20 cellular contexts compared by ENCODE assay signal in the genomic region with DNA sequence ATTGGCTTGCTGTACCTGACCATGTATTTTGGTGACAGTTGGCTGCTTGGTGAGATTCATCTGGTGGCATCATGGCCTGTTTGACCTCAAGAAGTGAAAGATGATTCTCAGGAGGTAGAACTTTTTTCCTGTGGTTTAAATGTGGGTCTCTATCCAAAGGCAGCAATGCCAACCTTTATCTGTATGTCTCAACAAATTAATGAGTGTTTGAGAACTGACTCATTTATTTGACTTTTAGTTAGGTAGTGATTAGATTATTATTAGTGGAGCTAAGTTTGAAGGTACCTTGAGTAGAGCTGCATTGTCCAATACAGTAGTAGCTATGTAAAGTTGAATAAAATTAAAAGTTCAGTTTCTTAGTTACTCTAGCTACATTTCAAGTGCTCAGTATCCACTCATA. TPM values are rescaled to one million over a fixed set of nuclear protein-coding genes. Genes with fewer than 3 reads are reported as not detected.
DNase-seq lines count a peak whose midpoint lies in the region; ATAC-seq and TF ChIP-seq lines count a peak whose summit lies in the region.
"Had no signal": no experiment of that assay in that cellular context is flagged by ENCODE, and none has a peak within 500 bp of the region (broad histone marks: within the 10 kb centered on the region; RNA-seq: fewer than 3 reads in every experiment).

No MANE protein-coding gene starts in this region.

- no peak overlapping the region for H4K8ac ChIP-seq in trophoblast cell (ENCODE audit: low read depth, low read length)

- H3K9me3 Mint-ChIP-seq in natural killer cell: no peaks in the 10 kb centered on the region
- peaks cover 8% of the 10 kb centered on the region for H3K9me3 Mint-ChIP-seq in natural killer cell treated with Interleukin-12 subunit alpha and Interleukin-12 subunit beta and Interleukin-15 and Interleukin-18, amount 100 ng/mL, for 72 hours
- no peaks in the 10 kb centered on the region for H3K9me3 Mint-ChIP-seq in immature natural killer cell
- H3K9me3 Mint-ChIP-seq: CD4-positive, alpha-beta T cell; HFFc6; IgD-negative memory B cell had no signal

- peaks cover 10% of the 10 kb centered on the region for H3K79me2 ChIP-seq in trophoblast cell (ENCODE audit: control insufficient read depth, insufficient read depth, low read length, poor library complexity)

- no peaks in the 10 kb centered on the region for H3K79me1 ChIP-seq in trophoblast cell (ENCODE audit: low read length)

- H3K36me3 ChIP-seq in trophoblast cell (ENCODE audit: control insufficient read depth in 1 of 2, insufficient read depth in 2 of 2, low read length in 2 of 2) (peaks cover 0 to 5% of the 10 kb centered on the region in 2 experiments), WERI-Rb-1 (no peaks in the 10 kb centered on the region)

- no peak overlapping the region for H4K91ac ChIP-seq in trophoblast cell (ENCODE audit: low read depth, low read length)

- no peak overlapping the region for H2AFZ ChIP-seq in trophoblast cell (ENCODE audit: insufficient read depth, low read length, poor library complexity)

- H2BK12ac ChIP-seq in trophoblast cell (ENCODE audit: low read length): no peak overlapping the region

- H3K4me3 Mint-ChIP-seq in natural killer cell (peak overlapping the region; percentile 28), immature natural killer cell (peak overlapping the region in 4 of 5 donors; percentile 19 to 61 (median 24))
- H3K4me3 Mint-ChIP-seq in natural killer cell treated with Interleukin-12 subunit alpha and Interleukin-12 subunit beta and Interleukin-15 and Interleukin-18, amount 100 ng/mL, for 72 hours: no peak overlapping the region
- H3K4me3 Mint-ChIP-seq: CD4-positive, alpha-beta T cell; HFFc6 had no signal

- H3K4me2 ChIP-seq in trophoblast cell (ENCODE audit: low read length): no peak overlapping the region
- H3K4me2 ChIP-seq: A549 had no signal

- no peak overlapping the region for H2BK5ac ChIP-seq in trophoblast cell (ENCODE audit: low read depth, low read length, poor library complexity)

- peaks cover 68 to 69% of the 10 kb centered on the region in 2 donors for H3K4me1 Mint-ChIP-seq in natural killer cell
- peaks cover 55 to 57% of the 10 kb centered on the region in 2 donors for H3K4me1 Mint-ChIP-seq in natural killer cell treated with Interleukin-12 subunit alpha and Interleukin-12 subunit beta and Interleukin-15 and Interleukin-18, amount 100 ng/mL, for 72 hours (ENCODE audit: low read depth in 2 of 2)
- peaks cover 52 to 82% of the 10 kb centered on the region in 2 donors for H3K4me1 Mint-ChIP-seq in immature natural killer cell

- H3K4me1 ChIP-seq in trophoblast cell (ENCODE audit: control insufficient read depth in 1 of 2, insufficient read depth in 2 of 2, low read length in 2 of 2): peaks cover 6 to 9% of the 10 kb centered on the region in 2 experiments

- no peak for ATAC-seq in natural killer cell
- no peak for ATAC-seq in natural killer cell treated with Interleukin-12 subunit alpha and Interleukin-12 subunit beta and Interleukin-15 and Interleukin-18, amount 100 ng/mL, for 72 hours
- ATAC-seq: A549, HCT116, HepG2 had no signal

- H3K14ac ChIP-seq in trophoblast cell (ENCODE audit: low read length): no peak overlapping the region

- no peak overlapping the region for H3K18ac ChIP-seq in trophoblast cell (ENCODE audit: low read length)

- H3K27ac ChIP-seq in trophoblast cell (ENCODE audit: low read depth, low read length): no peak overlapping the region
- H3K27ac ChIP-seq in WERI-Rb-1: no peak overlapping the region
- H3K27ac ChIP-seq: 22Rv1, A549, C4-2B had no signal

- H3K36me3 Mint-ChIP-seq in natural killer cell (no peaks in the 10 kb centered on the region), immature natural killer cell (no peaks in the 10 kb centered on the region)
- peaks cover 10% of the 10 kb centered on the region for H3K36me3 Mint-ChIP-seq in natural killer cell treated with Interleukin-12 subunit alpha and Interleukin-12 subunit beta and Interleukin-15 and Interleukin-18, amount 100 ng/mL, for 72 hours

- no peak overlapping the region for H3K9ac ChIP-seq in trophoblast cell (ENCODE audit: low read length)

- H3K9me3 ChIP-seq in trophoblast cell (ENCODE audit: insufficient read depth, low read depth, low read length) (no peaks in the 10 kb centered on the region), WERI-Rb-1 (ENCODE audit: severe bottlenecking) (no peaks in the 10 kb centered on the region)
- H3K9me3 ChIP-seq: A549 had no signal

- peak overlapping the region; percentile 4 to 46 for H3K27ac Mint-ChIP-seq in natural killer cell
- peak overlapping the region in 1 of 2 donors; percentile 19 for H3K27ac Mint-ChIP-seq in natural killer cell treated with Interleukin-12 subunit alpha and Interleukin-12 subunit beta and Interleukin-15 and Interleukin-18, amount 100 ng/mL, for 72 hours
- H3K27ac Mint-ChIP-seq in immature natural killer cell: peak overlapping the region in 2 of 6 donors; percentile 52 to 71
- H3K27ac Mint-ChIP-seq: IgD-negative memory B cell had no signal

- no peak overlapping the region for H3K23ac ChIP-seq in trophoblast cell (ENCODE audit: low read length)

- no peak overlapping the region for H2AK5ac ChIP-seq in trophoblast cell (ENCODE audit: low read length)

- H2BK120ac ChIP-seq in trophoblast cell (ENCODE audit: insufficient read depth, low read length, poor library complexity): no peak overlapping the region

- H4K12ac ChIP-seq in trophoblast cell (ENCODE audit: low read depth, low read length): no peak overlapping the region

- intact Hi-C loops in natural killer cell (cut with micrococcal nuclease): no loop called here

- no peaks in the 10 kb centered on the region for H3K27me3 ChIP-seq in trophoblast cell (ENCODE audit: insufficient read depth, low read length)
- no peaks in the 10 kb centered on the region for H3K27me3 ChIP-seq in WERI-Rb-1 (ENCODE audit: insufficient read depth, low read depth, severe bottlenecking)

- no peak for DNase-seq in natural killer cell
- no peak for DNase-seq in natural killer cell treated with Interleukin-12 subunit alpha and Interleukin-12 subunit beta and Interleukin-15 and Interleukin-18, amount 100 ng/mL, for 72 hours (ENCODE audit: low spot score)
- DNase-seq in immature natural killer cell: no peak
- DNase-seq in trophoblast cell: no peak
- no peak for DNase-seq in NCI-H2029 (lab: John Stamatoyannopoulos, UW)
- no peak for DNase-seq in HK-2 (ENCODE audit: unreplicated experiment)
- no peak for DNase-seq in WERI-Rb-1
- DNase-seq: AML-193; CD4-positive, alpha-beta T cell; DMS79 treated with DMSO at 0.1 percent for 48 hours; GF-D8; GOT3; H7; HFFc6 had no signal

- H3K27me3 Mint-ChIP-seq in natural killer cell (ENCODE audit: low read depth in 2 of 2): no peaks in the 10 kb centered on the region
- no peaks in the 10 kb centered on the region for H3K27me3 Mint-ChIP-seq in natural killer cell treated with Interleukin-12 subunit alpha and Interleukin-12 subunit beta and Interleukin-15 and Interleukin-18, amount 100 ng/mL, for 72 hours
- peaks cover 4 to 10% (median 7%) of the 10 kb centered on the region in 3 donors for H3K27me3 Mint-ChIP-seq in immature natural killer cell (ENCODE audit: low read depth in 3 of 3)
- H3K27me3 Mint-ChIP-seq: CD4-positive, alpha-beta T cell; IgD-negative memory B cell had no signal

- H3K4me3 ChIP-seq in trophoblast cell (ENCODE audit: low read depth, low read length): no peak overlapping the region
- H3K4me3 ChIP-seq in WERI-Rb-1 (ENCODE audit: low read depth, low read length): no peak overlapping the region
- H3K4me3 ChIP-seq: A549 had no signal

- no peak for TF ChIP-seq CTCF in natural killer cell (IDR thresholded peaks at IDR 0.05)
- no peak for TF ChIP-seq CTCF in WERI-Rb-1 (IDR thresholded peaks at IDR 0.05; ENCODE audit: low read depth, low read length)

- H3K4ac ChIP-seq in trophoblast cell (ENCODE audit: low read depth, low read length): peak overlapping the region; percentile 12

RNA-seq across cellular contexts. Expression of gene TLE4, which starts 48.2 kb away (rescaled TPM):
- 100 to 1,000 TPM; 214 to 240 (median 220) TPM for total RNA-seq in natural killer cell
- 10 to 100 TPM; 50.9 to 73.6 TPM for total RNA-seq in natural killer cell treated with Interleukin-12 subunit alpha and Interleukin-12 subunit beta and Interleukin-15 and Interleukin-18, amount 100 ng/mL, for 72 hours
- 10 to 100 TPM; 38.0 to 41.4 (median 38.1) TPM for polyA plus RNA-seq in immature natural killer cell
- 103 and 108 TPM in 2 replicates for polyA plus RNA-seq in trophoblast cell (2013)
